Comparison of ENCODE assay signal across 9 cellular contexts in the genomic region with DNA sequence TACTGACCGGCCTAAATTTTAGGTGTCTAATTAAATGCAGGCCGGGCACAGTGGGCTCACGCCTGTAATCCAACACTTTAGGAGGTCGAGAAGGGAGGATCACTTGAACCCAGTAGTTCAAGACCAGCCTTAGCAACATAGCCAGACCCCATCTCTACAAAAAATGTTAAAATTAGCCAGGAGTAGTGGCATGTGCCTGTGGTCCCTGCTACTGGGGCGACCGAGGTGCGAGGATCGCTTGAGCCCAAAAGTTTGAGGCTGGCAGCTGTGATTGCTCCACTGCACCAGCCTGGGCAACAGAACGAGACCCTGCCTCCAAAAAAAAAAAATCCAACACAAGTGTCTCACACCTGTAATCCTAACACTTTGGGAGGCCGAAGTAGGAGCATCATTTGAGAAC. TPM values are rescaled to one million over a fixed set of nuclear protein-coding genes. Genes with fewer than 3 reads are reported as not detected.
DNase-seq lines count a peak whose midpoint lies in the region; ATAC-seq and TF ChIP-seq lines count a peak whose summit lies in the region.
"Had no signal": no experiment of that assay in that cellular context is flagged by ENCODE, and none has a peak within 500 bp of the region (broad histone marks: within the 10 kb centered on the region; RNA-seq: fewer than 3 reads in every experiment).

No MANE protein-coding gene starts in this region.

- no peak overlapping the region for H2BK120ac ChIP-seq in mesenchymal stem cell (ENCODE audit: low read depth, low read length)

- H3K27ac Mint-ChIP-seq in activated naive CD4-positive, alpha-beta T cell treated with anti-CD3 and anti-CD28 coated beads, Interleukin-2, amount 50 U/mL, for 24 hours: peak overlapping the region; percentile 57
- H3K27ac Mint-ChIP-seq in activated CD8-positive, alpha-beta T cell treated with anti-CD3 and anti-CD28 coated beads for 36 hours: peak overlapping the region; percentile 80

- H3K23ac ChIP-seq in mesenchymal stem cell (ENCODE audit: low read length in 2 of 2): no peak overlapping the region

- H4K91ac ChIP-seq in mesenchymal stem cell (ENCODE audit: low read length): no peak overlapping the region

- H2BK5ac ChIP-seq in mesenchymal stem cell (ENCODE audit: low read depth, low read length, poor library complexity, severe bottlenecking): no peak overlapping the region

- no peak overlapping the region for H3K18ac ChIP-seq in mesenchymal stem cell (ENCODE audit: low read depth in 1 of 2, low read length in 2 of 2)

- no peak overlapping the region for H4K8ac ChIP-seq in mesenchymal stem cell (ENCODE audit: low read length)

- H3K14ac ChIP-seq in mesenchymal stem cell (ENCODE audit: low read length in 2 of 2): no peak overlapping the region

- H3K27ac ChIP-seq in mesenchymal stem cell (ENCODE audit: low read length, poor library complexity, severe bottlenecking) (no peak overlapping the region), subcutaneous abdominal adipose tissue (ENCODE audit: low read depth, low read length) (no peak overlapping the region)

- H3K27me3 ChIP-seq in mesenchymal stem cell (ENCODE audit: control insufficient read depth in 1 of 2, insufficient read depth in 1 of 2, low read length in 2 of 2) (peaks cover 0 to 3% of the 10 kb centered on the region in 2 experiments), subcutaneous abdominal adipose tissue (ENCODE audit: control insufficient read depth in 5 of 5, insufficient read depth in 4 of 5, low read length in 5 of 5) (peaks cover 0 to 4% (median 3%) of the 10 kb centered on the region in 5 donors), HAP-1 (ENCODE audit: low read depth) (no peaks in the 10 kb centered on the region)

- H2AFZ ChIP-seq in mesenchymal stem cell (ENCODE audit: low read depth, low read length): no peak overlapping the region

- H3K4me1 ChIP-seq in mesenchymal stem cell (ENCODE audit: control insufficient read depth, insufficient read depth, low read depth, low read length): peaks cover 13% of the 10 kb centered on the region
- peaks cover 0 to 21% (median 17%) of the 10 kb centered on the region in 5 donors for H3K4me1 ChIP-seq in subcutaneous abdominal adipose tissue (ENCODE audit: control insufficient read depth in 5 of 5, insufficient read depth in 5 of 5, low read length in 5 of 5)
- H3K4me1 ChIP-seq in HAP-1: peaks cover 7% of the 10 kb centered on the region

- no peaks in the 10 kb centered on the region for H3K9me3 ChIP-seq in mesenchymal stem cell (ENCODE audit: control insufficient read depth, low read length)
- no peaks in the 10 kb centered on the region for H3K9me3 ChIP-seq in subcutaneous abdominal adipose tissue (ENCODE audit: control insufficient read depth in 5 of 5, low read length in 5 of 5)
- H3K9me3 ChIP-seq in HAP-1: no peaks in the 10 kb centered on the region

- WGBS in mesenchymal stem cell: 74% methylated on average over 10 of the region's 10 CpGs

- no peak for TF ChIP-seq CTCF in activated CD8-positive, alpha-beta T cell treated with anti-CD3 and anti-CD28 coated beads for 36 hours (IDR thresholded peaks at IDR 0.05)

- H2AK5ac ChIP-seq in mesenchymal stem cell (ENCODE audit: low read length, severe bottlenecking): peak overlapping the region; percentile 89

- POLR2A ChIA-PET in activated CD8-positive, alpha-beta T cell treated with anti-CD3 and anti-CD28 coated beads for 36 hours (lab: Charles Lee): interaction anchor here (0.6 to 2.7 kb wide), 4 partner anchors 23 to 42 kb away, joined by 3 to 12 read pairs (median 5); no protein-coding TSS in a partner anchor

- H2BK15ac ChIP-seq in mesenchymal stem cell (ENCODE audit: low read depth, poor library complexity, severe bottlenecking): no peak overlapping the region

- no peak overlapping the region for H3K9ac ChIP-seq in mesenchymal stem cell (ENCODE audit: low read length)
- no peak overlapping the region for H3K9ac ChIP-seq in subcutaneous abdominal adipose tissue (ENCODE audit: low read length in 5 of 5)

- peaks cover 35% of the 10 kb centered on the region for H3K4me1 Mint-ChIP-seq in activated naive CD4-positive, alpha-beta T cell treated with anti-CD3 and anti-CD28 coated beads, Interleukin-2, amount 50 U/mL, for 24 hours
- peaks cover 28% of the 10 kb centered on the region for H3K4me1 Mint-ChIP-seq in activated CD8-positive, alpha-beta T cell treated with anti-CD3 and anti-CD28 coated beads for 36 hours (ENCODE audit: low read depth)

- H3K36me3 ChIP-seq in mesenchymal stem cell (ENCODE audit: control insufficient read depth in 1 of 2, insufficient read depth in 2 of 2, low read depth in 1 of 2, low read length in 2 of 2) (no peaks in the 10 kb centered on the region), subcutaneous abdominal adipose tissue (ENCODE audit: control insufficient read depth in 5 of 5, insufficient read depth in 5 of 5, low read length in 5 of 5) (no peaks in the 10 kb centered on the region), HAP-1 (replicated peaks) (no peaks in the 10 kb centered on the region)

- no peaks in the 10 kb centered on the region for H3K9me3 Mint-ChIP-seq in activated naive CD4-positive, alpha-beta T cell treated with anti-CD3 and anti-CD28 coated beads, Interleukin-2, amount 50 U/mL, for 24 hours
- H3K9me3 Mint-ChIP-seq in activated CD8-positive, alpha-beta T cell treated with anti-CD3 and anti-CD28 coated beads for 36 hours: no peaks in the 10 kb centered on the region

- no peak overlapping the region for H2BK12ac ChIP-seq in mesenchymal stem cell (ENCODE audit: low read length in 2 of 2)

- H3K79me1 ChIP-seq in mesenchymal stem cell (replicated peaks; ENCODE audit: low read length, poor library complexity, severe bottlenecking): peaks cover 1% of the 10 kb centered on the region

- H3K36me3 Mint-ChIP-seq in activated naive CD4-positive, alpha-beta T cell treated with anti-CD3 and anti-CD28 coated beads, Interleukin-2, amount 50 U/mL, for 24 hours: no peaks in the 10 kb centered on the region
- no peaks in the 10 kb centered on the region for H3K36me3 Mint-ChIP-seq in activated CD8-positive, alpha-beta T cell treated with anti-CD3 and anti-CD28 coated beads for 36 hours (ENCODE audit: low read depth)

- ATAC-seq in activated CD8-positive, alpha-beta T cell treated with anti-CD3 and anti-CD28 coated beads for 36 hours: no peak
- ATAC-seq in GM21390 (IDR thresholded peaks at IDR 0.05; ENCODE audit: unreplicated experiment): no peak

- no peaks in the 10 kb centered on the region for H3K27me3 Mint-ChIP-seq in activated naive CD4-positive, alpha-beta T cell treated with anti-CD3 and anti-CD28 coated beads, Interleukin-2, amount 50 U/mL, for 24 hours
- H3K27me3 Mint-ChIP-seq in activated CD8-positive, alpha-beta T cell treated with anti-CD3 and anti-CD28 coated beads for 36 hours: no peaks in the 10 kb centered on the region

- intact Hi-C loops in activated CD8-positive, alpha-beta T cell treated with anti-CD3 and anti-CD28 coated beads for 36 hours (cut with micrococcal nuclease): no loop called here

- DNase-seq in activated naive CD4-positive, alpha-beta T cell (lab: John Stamatoyannopoulos, UW): no peak
- DNase-seq in activated CD8-positive, alpha-beta T cell treated with anti-CD3 and anti-CD28 coated beads for 36 hours: no peak
- DNase-seq in mesenchymal stem cell (no peak), NCI-H748 (lab: John Stamatoyannopoulos, UW; ENCODE audit: unreplicated experiment) (no peak), HAP-1 (ENCODE audit: low spot score in 2 of 2) (no peak)

- peak overlapping the region; percentile 97 for H3K4me2 ChIP-seq in mesenchymal stem cell (ENCODE audit: low read length, poor library complexity, severe bottlenecking)

- H3K4ac ChIP-seq in mesenchymal stem cell (ENCODE audit: low read depth in 1 of 2, low read length in 2 of 2): no peak overlapping the region

- CTCF ChIA-PET in activated CD8-positive, alpha-beta T cell treated with anti-CD3 and anti-CD28 coated beads for 36 hours (lab: Charles Lee): no interaction called here

- in situ Hi-C loops in HAP-1 (cut with MboI; ENCODE audit: low sequenced_read_pairs): no loop called here

- peak overlapping the region in 1 of 2 experiments; percentile 95 for H3K4me3 ChIP-seq in mesenchymal stem cell (ENCODE audit: insufficient read depth in 1 of 2, low read depth in 1 of 2, low read length in 2 of 2)
- peak overlapping the region in 3 of 5 donors; percentile 70 to 84 (median 82) for H3K4me3 ChIP-seq in subcutaneous abdominal adipose tissue (ENCODE audit: low read depth in 1 of 5, low read length in 5 of 5)
- H3K4me3 ChIP-seq in HAP-1: no peak overlapping the region; the same call in 1 of the 2 replicates

- H3K4me3 Mint-ChIP-seq in activated naive CD4-positive, alpha-beta T cell treated with anti-CD3 and anti-CD28 coated beads, Interleukin-2, amount 50 U/mL, for 24 hours: peak overlapping the region; percentile 93
- peak overlapping the region; percentile 88 for H3K4me3 Mint-ChIP-seq in activated CD8-positive, alpha-beta T cell treated with anti-CD3 and anti-CD28 coated beads for 36 hours

RNA-seq across cellular contexts. Expression of a gene that starts 0.5 kb away (rescaled TPM):
- total RNA-seq in activated CD8-positive, alpha-beta T cell treated with anti-CD3 and anti-CD28 coated beads for 36 hours: 10 to 100 TPM; 30.7 to 33.6 TPM
- 34.5 TPM for polyA plus RNA-seq in mesenchymal stem cell (2013, experiment 1 of 2)
- 33.0 TPM for polyA plus RNA-seq in mesenchymal stem cell (2013, experiment 2 of 2)

RNA-seq across cellular contexts. Expression of a gene that starts 5.0 kb away (rescaled TPM):
- total RNA-seq in activated CD8-positive, alpha-beta T cell treated with anti-CD3 and anti-CD28 coated beads for 36 hours: 1 to 10 TPM; 5.6 to 6.4 TPM
- not detected for polyA plus RNA-seq in mesenchymal stem cell (2013, experiment 1 of 2)
- not detected for polyA plus RNA-seq in mesenchymal stem cell (2013, experiment 2 of 2)
- total RNA-seq: lung microvascular endothelial cell had no signal
